9 cellular contexts compared by ENCODE assay signal in genomic region chr22:20867179-20868099, GRCh38. TPM values are rescaled to one million over a fixed set of nuclear protein-coding genes. Genes with fewer than 3 reads are reported as not detected.
DNase-seq lines count a peak whose midpoint lies in the region; ATAC-seq lines count a peak whose summit lies in the region.
"Had no signal": no experiment of that assay in that cellular context is flagged by ENCODE, and none has a peak within 500 bp of the region (broad histone marks: within the 10 kb centered on the region; RNA-seq: fewer than 3 reads in every experiment).

No MANE protein-coding gene starts in this region.

- no peaks in the 10 kb centered on the region for H3K27me3 Mint-ChIP-seq in activated naive CD8-positive, alpha-beta T cell treated with anti-CD3 and anti-CD28 coated beads, Interleukin-2, amount 50 U/mL, for 24 hours
- peaks cover 0 to 3% (median 0%) of the 10 kb centered on the region in 3 donors for H3K27me3 Mint-ChIP-seq in immature natural killer cell (ENCODE audit: low read depth in 3 of 3)
- H3K27me3 Mint-ChIP-seq: memory B cell had no signal

- peak; percentile 61 for DNase-seq in HuH-7 (ENCODE audit: low spot score)
- DNase-seq in activated naive CD8-positive, alpha-beta T cell treated with anti-CD3 and anti-CD28 coated beads, Interleukin-2, amount 50 U/mL, for 24 hours, result no peak
- peak; percentile 32 to 61 (median 38) for DNase-seq in immature natural killer cell
- DNase-seq in stimulated activated effector memory CD8-positive, alpha-beta T cell treated with anti-CD3 and anti-CD28 coated beads, Interleukin-12 subunit alpha, Interleukin-12 subunit beta, amount 100 ng/mL, for 72 hours (ENCODE audit: low spot score in 2 of 2), result no peak
- no peak for DNase-seq in GOT3 (lab: John Stamatoyannopoulos, UW)
- DNase-seq in activated CD4-positive, alpha-beta T cell treated with anti-CD3 and anti-CD28 coated beads for 48 hours, result no peak
- DNase-seq in NCI-H187 (lab: John Stamatoyannopoulos, UW), result no peak

- no peak for ATAC-seq in activated naive CD8-positive, alpha-beta T cell treated with anti-CD3 and anti-CD28 coated beads, Interleukin-2, amount 50 U/mL, for 24 hours
- peak; percentile 72 for ATAC-seq in stimulated activated effector memory CD8-positive, alpha-beta T cell treated with anti-CD3 and anti-CD28 coated beads, Interleukin-12 subunit alpha, Interleukin-12 subunit beta, amount 100 ng/mL, for 72 hours
- ATAC-seq in GM19455 (IDR thresholded peaks at IDR 0.05; ENCODE audit: unreplicated experiment), result no peak

- peaks cover 13% of the 10 kb centered on the region for H3K4me1 Mint-ChIP-seq in activated naive CD8-positive, alpha-beta T cell treated with anti-CD3 and anti-CD28 coated beads, Interleukin-2, amount 50 U/mL, for 24 hours
- H3K4me1 Mint-ChIP-seq in immature natural killer cell, result peaks cover 50 to 59% of the 10 kb centered on the region in 2 donors
- H3K4me1 Mint-ChIP-seq in stimulated activated effector memory CD8-positive, alpha-beta T cell treated with anti-CD3 and anti-CD28 coated beads, Interleukin-12 subunit alpha, Interleukin-12 subunit beta, amount 100 ng/mL, for 72 hours, result peaks cover 47% of the 10 kb centered on the region

- H3K9me3 Mint-ChIP-seq in activated naive CD8-positive, alpha-beta T cell treated with anti-CD3 and anti-CD28 coated beads, Interleukin-2, amount 50 U/mL, for 24 hours, result no peaks in the 10 kb centered on the region
- no peaks in the 10 kb centered on the region for H3K9me3 Mint-ChIP-seq in immature natural killer cell
- no peaks in the 10 kb centered on the region for H3K9me3 Mint-ChIP-seq in stimulated activated effector memory CD8-positive, alpha-beta T cell treated with anti-CD3 and anti-CD28 coated beads, Interleukin-12 subunit alpha, Interleukin-12 subunit beta, amount 100 ng/mL, for 72 hours
- H3K9me3 Mint-ChIP-seq: memory B cell had no signal

- peak overlapping the region; percentile 29 for H3K27ac Mint-ChIP-seq in activated naive CD8-positive, alpha-beta T cell treated with anti-CD3 and anti-CD28 coated beads, Interleukin-2, amount 50 U/mL, for 24 hours
- peak overlapping the region; percentile 79 to 94 (median 92) for H3K27ac Mint-ChIP-seq in immature natural killer cell
- peak overlapping the region; percentile 86 for H3K27ac Mint-ChIP-seq in stimulated activated effector memory CD8-positive, alpha-beta T cell treated with anti-CD3 and anti-CD28 coated beads, Interleukin-12 subunit alpha, Interleukin-12 subunit beta, amount 100 ng/mL, for 72 hours
- H3K27ac Mint-ChIP-seq: memory B cell had no signal

- no peak overlapping the region for H3K4me3 Mint-ChIP-seq in activated naive CD8-positive, alpha-beta T cell treated with anti-CD3 and anti-CD28 coated beads, Interleukin-2, amount 50 U/mL, for 24 hours
- H3K4me3 Mint-ChIP-seq in immature natural killer cell, result peak overlapping the region; percentile 53 to 76 (median 73)
- peak overlapping the region; percentile 54 for H3K4me3 Mint-ChIP-seq in stimulated activated effector memory CD8-positive, alpha-beta T cell treated with anti-CD3 and anti-CD28 coated beads, Interleukin-12 subunit alpha, Interleukin-12 subunit beta, amount 100 ng/mL, for 72 hours
- H3K4me3 Mint-ChIP-seq: memory B cell had no signal

- peaks cover 5% of the 10 kb centered on the region for H3K36me3 Mint-ChIP-seq in activated naive CD8-positive, alpha-beta T cell treated with anti-CD3 and anti-CD28 coated beads, Interleukin-2, amount 50 U/mL, for 24 hours (ENCODE audit: low read depth)
- H3K36me3 Mint-ChIP-seq in immature natural killer cell, result peaks cover 0 to 13% (median 0%) of the 10 kb centered on the region in 3 donors
- H3K36me3 Mint-ChIP-seq in stimulated activated effector memory CD8-positive, alpha-beta T cell treated with anti-CD3 and anti-CD28 coated beads, Interleukin-12 subunit alpha, Interleukin-12 subunit beta, amount 100 ng/mL, for 72 hours, result peaks cover 53% of the 10 kb centered on the region

RNA-seq across cellular contexts. Expression of gene SNAP29, which starts 8.6 kb away (rescaled TPM):
- 10 to 100 TPM; 25.3 to 35.8 (median 35.7) TPM for polyA plus RNA-seq in immature natural killer cell

RNA-seq across cellular contexts. Expression of gene PI4KA, which starts 8.8 kb away (rescaled TPM):
- 10 to 100 TPM; 31.5 to 80.0 (median 33.7) TPM for polyA plus RNA-seq in immature natural killer cell

RNA-seq across cellular contexts. Expression of gene CRKL, which starts 49.8 kb away (rescaled TPM):
- polyA plus RNA-seq in immature natural killer cell, result 10 to 100 TPM; 26.7 to 50.7 (median 43.1) TPM

Comparison
In these comparisons a context has a peak if more than half of its experiments do, and no peak if none do; other contexts are left out.
1. DNase-seq: peak in HuH-7 (single experiment) and immature natural killer cell (3 of 3); none in activated naive CD8-positive, alpha-beta T cell treated with anti-CD3 and anti-CD28 coated beads, Interleukin-2, amount 50 U/mL, for 24 hours (single experiment), stimulated activated effector memory CD8-positive, alpha-beta T cell treated with anti-CD3 and anti-CD28 coated beads, Interleukin-12 subunit alpha, Interleukin-12 subunit beta, amount 100 ng/mL, for 72 hours (0 of 2), GOT3 (single experiment), activated CD4-positive, alpha-beta T cell treated with anti-CD3 and anti-CD28 coated beads for 48 hours (single experiment) and NCI-H187 (0 of 2).
2. H3K27ac Mint-ChIP-seq: peak in every context shown above with its lines; median percentile 92 in immature natural killer cell; 86 in stimulated activated effector memory CD8-positive, alpha-beta T cell treated with anti-CD3 and anti-CD28 coated beads, Interleukin-12 subunit alpha, Interleukin-12 subunit beta, amount 100 ng/mL, for 72 hours; 29 in activated naive CD8-positive, alpha-beta T cell treated with anti-CD3 and anti-CD28 coated beads, Interleukin-2, amount 50 U/mL, for 24 hours.